In the genomic region with DNA sequence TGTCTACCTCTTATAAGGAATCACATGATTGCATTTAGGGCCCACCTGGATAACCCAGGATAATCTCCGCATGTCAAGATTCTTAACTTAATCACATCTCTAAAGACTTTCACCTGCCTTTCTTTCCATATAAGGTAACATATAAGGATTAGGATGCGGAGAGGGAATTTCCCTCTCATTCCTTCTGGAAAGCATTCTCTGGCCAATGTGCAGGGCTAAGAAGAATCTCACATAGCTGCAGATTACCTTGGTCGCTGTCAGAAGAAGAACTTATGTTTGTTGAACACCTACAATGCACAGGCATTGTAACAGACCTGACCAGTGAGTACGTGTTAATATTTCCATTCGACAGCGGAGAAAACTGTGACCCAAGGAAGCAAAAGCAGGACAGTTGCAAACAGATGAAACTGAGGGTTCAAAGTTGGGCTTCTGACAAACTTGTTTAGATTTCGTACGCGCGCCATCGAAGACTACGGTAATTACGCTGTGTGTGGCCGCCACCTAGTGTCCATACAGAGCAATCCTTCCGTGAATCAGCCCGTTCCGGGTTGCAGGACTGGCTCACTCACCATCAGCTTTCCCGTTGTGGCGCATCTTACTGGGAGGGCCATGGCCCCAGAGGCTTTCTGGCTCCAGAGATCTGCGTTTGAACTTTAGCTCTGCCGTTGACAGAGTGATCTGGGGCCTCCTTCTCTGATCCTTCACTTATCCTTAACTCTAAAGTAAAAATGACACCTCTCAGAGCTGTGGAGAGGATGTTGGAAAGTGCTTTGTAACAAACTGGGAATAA, we compare ENCODE assay signal across 8 cellular contexts. TPM values are rescaled to one million over a fixed set of nuclear protein-coding genes. Genes with fewer than 3 reads are reported as not detected.
A peak's percentile ranks its signal among the peaks of the same experiment; 100 is the strongest.
DNase-seq lines count a peak whose midpoint lies in the region; ATAC-seq, FAIRE-seq and TF ChIP-seq lines count a peak whose summit lies in the region.

No MANE protein-coding gene starts in this region.

- DNase-seq in A172 (ENCODE audit: low spot score) (peak; percentile 76), GM18507 (ENCODE audit: extremely low spot score, insufficient read length, low read depth) (peak; percentile 32), SJSA1 (ENCODE audit: low read depth in 1 of 2, low spot score in 2 of 2) (peak; percentile 38 to 71), globus pallidus (ENCODE audit: low spot score) (peak; percentile 49), ovary (peak; percentile 39 to 63 (median 46)), upper lobe of left lung (peak in 1 of 2 donors; percentile 66)
- DNase-seq in activated naive CD4-positive, alpha-beta T cell treated with Interleukin-2 at 50 U/mL for 16 hours, result peak; percentile 67

- peak; percentile 82 for TF ChIP-seq CTCF in LNCAP (IDR thresholded peaks at IDR 0.05)
- peak; percentile 40 to 59 (median 49) for TF ChIP-seq CTCF in ovary (IDR thresholded peaks at IDR 0.05)
- peak; percentile 76 to 88 (median 80) for TF ChIP-seq CTCF in upper lobe of left lung (IDR thresholded peaks at IDR 0.05)

- 11 to 12% (median 12%) methylated on average over 21 of the region's 21 CpGs for WGBS in ovary, 3 donors
- WGBS in upper lobe of left lung, 2 donors, result 13 to 27% methylated on average over 10 to 21 of the region's 21 CpGs

- H3K4me1 ChIP-seq in SJSA1 (replicated peaks) (no peaks in the 10 kb centered on the region), ovary (ENCODE audit: insufficient read depth) (no peaks in the 10 kb centered on the region), upper lobe of left lung (peaks cover 0 to 6% (median 0%) of the 10 kb centered on the region in 4 donors)

- peak; percentile 78 for FAIRE-seq in GM18507 (lab: Jason Lieb, UNC)

- peak; percentile 91 to 92 for ATAC-seq in upper lobe of left lung (ENCODE audit: low FRiP score in 2 of 2)

- H3K27ac ChIP-seq in SJSA1, result no peak overlapping the region
- no peak overlapping the region for H3K27ac ChIP-seq in ovary
- H3K27ac ChIP-seq in upper lobe of left lung, result no peak overlapping the region

- no peak for TF ChIP-seq POLR2A in ovary (IDR thresholded peaks at IDR 0.05)
- TF ChIP-seq POLR2A in upper lobe of left lung (IDR thresholded peaks at IDR 0.05), result no peak

- H3K36me3 ChIP-seq in SJSA1 (no peaks in the 10 kb centered on the region), ovary (no peaks in the 10 kb centered on the region), upper lobe of left lung (no peaks in the 10 kb centered on the region)

- no peak overlapping the region for H3K4me3 ChIP-seq in SJSA1
- no peak overlapping the region for H3K4me3 ChIP-seq in ovary
- H3K4me3 ChIP-seq in upper lobe of left lung, result no peak overlapping the region

- peaks cover 14% of the 10 kb centered on the region; the same call in 1 of the 2 replicates for H3K27me3 ChIP-seq in SJSA1 (replicated peaks)
- H3K27me3 ChIP-seq in ovary, result no peaks in the 10 kb centered on the region
- no peaks in the 10 kb centered on the region for H3K27me3 ChIP-seq in upper lobe of left lung

- intact Hi-C loops in ovary (cut with DNase I), result loop anchor here in 2 of 4 donors (5.0 to 10.0 kb wide), 5 partner anchors 98 to 398 kb away; partner anchors contain the start of gene PSMF1 (in 1 of the 2)

- H3K9me3 ChIP-seq in SJSA1 (replicated peaks) (no peaks in the 10 kb centered on the region), ovary (no peaks in the 10 kb centered on the region), upper lobe of left lung (no peaks in the 10 kb centered on the region)

- TF ChIP-seq EP300 in ovary (IDR thresholded peaks at IDR 0.05) (no peak), upper lobe of left lung (IDR thresholded peaks at IDR 0.05) (no peak)

RNA-seq across cellular contexts. Expression of gene C20orf202, which starts 9.5 kb away (rescaled TPM):
- not detected in 2 replicates for total RNA-seq in A172 (2014; rRNA removed; shearing (Covaris generic))
- not detected in 2 replicates for total RNA-seq in SJSA1 (2014; rRNA removed; shearing (Covaris generic))
- under 1 TPM in 6 of 7 donors, not detected in 1; 0.18 to 0.38 (median 0.29) TPM for total RNA-seq in ovary
- under 1 TPM; 0.22 to 0.58 TPM for polyA plus RNA-seq in ovary
- total RNA-seq in upper lobe of left lung, result 1 to 10 TPM in 1 of 6 donors, under 1 TPM in 3, not detected in 2; 0.55 to 1.7 (median 0.86) TPM

RNA-seq across cellular contexts. Expression of gene RAD21L1, which starts 13.0 kb away (rescaled TPM):
- total RNA-seq in A172 (2014; rRNA removed; shearing (Covaris generic)), result 0.07 and 0.90 TPM in 2 replicates
- 0.19 and 0.29 TPM in 2 replicates for total RNA-seq in SJSA1 (2014; rRNA removed; shearing (Covaris generic))
- total RNA-seq in ovary (not detected), upper lobe of left lung (not detected)
- not detected for polyA plus RNA-seq in ovary

RNA-seq across cellular contexts. Expression of gene TMEM74B, which starts 28.0 kb away (rescaled TPM):
- total RNA-seq in A172 (2014; rRNA removed; shearing (Covaris generic)), result 0.67 and 0.72 TPM in 2 replicates
- not detected in 2 replicates for total RNA-seq in SJSA1 (2014; rRNA removed; shearing (Covaris generic))
- 1 to 10 TPM in 4 of 7 donors, under 1 TPM in 2, not detected in 1; 0.33 to 1.7 (median 1.1) TPM for total RNA-seq in ovary
- under 1 TPM; 0.72 to 0.99 TPM for polyA plus RNA-seq in ovary
- total RNA-seq in upper lobe of left lung, result 10 to 100 TPM in 5 of 6 donors, 1 to 10 TPM in 1; 9.3 to 85.9 (median 11.5) TPM

RNA-seq across cellular contexts. Expression of gene SNPH, which starts 53.3 kb away (rescaled TPM):
- 11.6 and 13.9 TPM in 2 replicates for total RNA-seq in A172 (2014; rRNA removed; shearing (Covaris generic))
- total RNA-seq in SJSA1 (2014; rRNA removed; shearing (Covaris generic)), result 3.3 and 5.4 TPM in 2 replicates
- 1 to 10 TPM; 2.4 to 6.8 (median 4.1) TPM for total RNA-seq in ovary
- 1 to 10 TPM; 1.5 to 1.7 TPM for polyA plus RNA-seq in ovary
- total RNA-seq in upper lobe of left lung, result 10 to 100 TPM in 1 of 6 donors, 1 to 10 TPM in 5; 1.0 to 17.3 (median 2.4) TPM
